ENCODE assay signal across 24 cellular contexts in the genomic region with DNA sequence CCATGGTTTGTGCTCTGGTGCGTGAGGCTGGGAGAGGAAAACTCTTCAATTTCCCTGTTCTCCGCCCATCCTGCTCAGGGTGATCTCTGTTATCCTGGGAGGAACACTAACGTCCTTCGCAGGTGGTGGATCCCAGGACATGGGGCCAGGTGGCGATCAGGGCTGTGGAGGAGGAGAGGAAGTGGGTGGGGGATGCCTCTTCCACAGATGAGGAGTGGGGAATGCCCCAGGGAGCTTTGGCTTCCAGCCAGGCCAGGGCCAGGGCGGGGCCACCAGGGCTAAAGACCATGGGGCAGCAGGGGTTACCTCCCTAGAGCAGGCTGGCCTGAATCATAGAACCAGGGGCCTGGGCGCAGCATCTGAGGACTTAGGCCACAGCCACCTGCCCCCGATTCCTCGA. TPM values are rescaled to one million over a fixed set of nuclear protein-coding genes. Genes with fewer than 3 reads are reported as not detected.
"Had no signal": no experiment of that assay in that cellular context is flagged by ENCODE, and none has a peak within 500 bp of the region (broad histone marks: within the 10 kb centered on the region; RNA-seq: fewer than 3 reads in every experiment).

No MANE protein-coding gene starts in this region.

- H3K27ac Mint-ChIP-seq: activated CD8-positive, alpha-beta T cell treated with anti-CD3 and anti-CD28 coated beads for 36 hours; stimulated activated naive CD8-positive, alpha-beta T cell treated with anti-CD3 and anti-CD28 coated beads, Interleukin-15, Interleukin-2, amounts not matched to agents 100 ng/mL and 50 ng/mL, for 24 hours; T-cell had no signal

- H3K4me3 Mint-ChIP-seq: activated CD8-positive, alpha-beta T cell treated with anti-CD3 and anti-CD28 coated beads for 36 hours; activated T-cell treated with anti-CD3 and anti-CD28 coated beads, Interleukin-2, amount 50 U/mL, for 4 hours; nephron progenitor cell; stimulated activated naive CD8-positive, alpha-beta T cell treated with anti-CD3 and anti-CD28 coated beads, Interleukin-15, Interleukin-2, amounts not matched to agents 100 ng/mL and 50 ng/mL, for 24 hours; T-cell had no signal

- H3K9me3 ChIP-seq: psoas muscle, spleen, suprapubic skin, upper lobe of left lung had no signal

- H3K27ac ChIP-seq: psoas muscle, spleen, suprapubic skin, upper lobe of left lung, VCaP had no signal

- DNase-seq: activated CD8-positive, alpha-beta T cell treated with anti-CD3 and anti-CD28 coated beads for 36 hours; activated effector memory CD4-positive, alpha-beta T cell treated with Interleukin-2 at 50 U/mL for 16 hours; activated naive CD4-positive, alpha-beta T cell treated with anti-CD3 and anti-CD28 coated beads, Interleukin-2, amount 50 U/mL, for 16 hours; activated T-cell treated with anti-CD3 and anti-CD28 coated beads, Interleukin-2, amount 50 U/mL, for 4 hours; dermis blood vessel endothelial cell; hippocampal formation; nephron progenitor cell; psoas muscle; spleen; T-cell; T1000 had no signal

- H3K36me3 Mint-ChIP-seq: T-cell had no signal

- H3K4me1 ChIP-seq: psoas muscle, spleen, upper lobe of left lung had no signal

- H3K4me1 Mint-ChIP-seq: T-cell had no signal

- H3K9me3 Mint-ChIP-seq: activated CD8-positive, alpha-beta T cell treated with anti-CD3 and anti-CD28 coated beads for 36 hours; activated T-cell treated with anti-CD3 and anti-CD28 coated beads, Interleukin-2, amount 50 U/mL, for 4 hours; nephron progenitor cell; stimulated activated naive CD8-positive, alpha-beta T cell treated with anti-CD3 and anti-CD28 coated beads, Interleukin-15, Interleukin-2, amounts not matched to agents 100 ng/mL and 50 ng/mL, for 24 hours; T-cell had no signal

- H3K27me3 ChIP-seq: upper lobe of left lung had no signal

- ATAC-seq: activated CD8-positive, alpha-beta T cell treated with anti-CD3 and anti-CD28 coated beads for 36 hours; activated T-cell treated with anti-CD3 and anti-CD28 coated beads, Interleukin-2, amount 50 U/mL, for 4 hours; esophagus mucosa; psoas muscle; sciatic nerve; T-cell had no signal

- FAIRE-seq: astrocyte had no signal

- H3K36me3 ChIP-seq: spleen, suprapubic skin, upper lobe of left lung had no signal

- H3K4me3 ChIP-seq: psoas muscle, spleen, suprapubic skin, upper lobe of left lung had no signal

RNA-seq across cellular contexts. Expression of a gene that starts 3.3 kb away (rescaled TPM):
- total RNA-seq: activated CD8-positive, alpha-beta T cell treated with anti-CD3 and anti-CD28 coated beads for 36 hours; activated T-cell treated with anti-CD3 and anti-CD28 coated beads, Interleukin-2, amount 50 U/mL, for 4 hours; astrocyte; chondrocyte; dermis blood vessel endothelial cell; glomerular endothelial cell; kidney epithelial cell; mesenteric fat pad; psoas muscle; sciatic nerve; spleen; T-cell; upper lobe of left lung had no signal
- polyA plus RNA-seq: psoas muscle, spleen had no signal

RNA-seq across cellular contexts. Expression of a gene that starts 14.4 kb away (rescaled TPM):
- total RNA-seq: activated CD8-positive, alpha-beta T cell treated with anti-CD3 and anti-CD28 coated beads for 36 hours; activated T-cell treated with anti-CD3 and anti-CD28 coated beads, Interleukin-2, amount 50 U/mL, for 4 hours; astrocyte; chondrocyte; glomerular endothelial cell; kidney epithelial cell; mesenteric fat pad; osteoblast; sciatic nerve; spleen; T-cell had no signal

RNA-seq across cellular contexts. Expression of a gene that starts 31.4 kb away (rescaled TPM):
- total RNA-seq: activated CD8-positive, alpha-beta T cell treated with anti-CD3 and anti-CD28 coated beads for 36 hours; activated T-cell treated with anti-CD3 and anti-CD28 coated beads, Interleukin-2, amount 50 U/mL, for 4 hours; astrocyte; chondrocyte; dermis blood vessel endothelial cell; esophagus mucosa; glomerular endothelial cell; kidney epithelial cell; mesenteric fat pad; osteoblast; psoas muscle; sciatic nerve; spleen; T-cell; upper lobe of left lung had no signal
- polyA plus RNA-seq: adipose tissue, psoas muscle had no signal

RNA-seq across cellular contexts. Expression of a gene that starts 36.1 kb away (rescaled TPM):
- total RNA-seq: activated CD8-positive, alpha-beta T cell treated with anti-CD3 and anti-CD28 coated beads for 36 hours; activated T-cell treated with anti-CD3 and anti-CD28 coated beads, Interleukin-2, amount 50 U/mL, for 4 hours; astrocyte; chondrocyte; dermis blood vessel endothelial cell; glomerular endothelial cell; kidney epithelial cell; mesenteric fat pad; osteoblast; sciatic nerve; spleen; T-cell; upper lobe of left lung had no signal

RNA-seq across cellular contexts. Expression of a gene that starts 52.1 kb away (rescaled TPM):
- total RNA-seq: activated CD8-positive, alpha-beta T cell treated with anti-CD3 and anti-CD28 coated beads for 36 hours; activated T-cell treated with anti-CD3 and anti-CD28 coated beads, Interleukin-2, amount 50 U/mL, for 4 hours; astrocyte; chondrocyte; dermis blood vessel endothelial cell; esophagus mucosa; glomerular endothelial cell; kidney epithelial cell; mesenteric fat pad; osteoblast; psoas muscle; sciatic nerve; T-cell; upper lobe of left lung had no signal
- polyA plus RNA-seq: adipose tissue, psoas muscle, spleen had no signal
